ENCODE assay signal across 23 cellular contexts in the genomic region with DNA sequence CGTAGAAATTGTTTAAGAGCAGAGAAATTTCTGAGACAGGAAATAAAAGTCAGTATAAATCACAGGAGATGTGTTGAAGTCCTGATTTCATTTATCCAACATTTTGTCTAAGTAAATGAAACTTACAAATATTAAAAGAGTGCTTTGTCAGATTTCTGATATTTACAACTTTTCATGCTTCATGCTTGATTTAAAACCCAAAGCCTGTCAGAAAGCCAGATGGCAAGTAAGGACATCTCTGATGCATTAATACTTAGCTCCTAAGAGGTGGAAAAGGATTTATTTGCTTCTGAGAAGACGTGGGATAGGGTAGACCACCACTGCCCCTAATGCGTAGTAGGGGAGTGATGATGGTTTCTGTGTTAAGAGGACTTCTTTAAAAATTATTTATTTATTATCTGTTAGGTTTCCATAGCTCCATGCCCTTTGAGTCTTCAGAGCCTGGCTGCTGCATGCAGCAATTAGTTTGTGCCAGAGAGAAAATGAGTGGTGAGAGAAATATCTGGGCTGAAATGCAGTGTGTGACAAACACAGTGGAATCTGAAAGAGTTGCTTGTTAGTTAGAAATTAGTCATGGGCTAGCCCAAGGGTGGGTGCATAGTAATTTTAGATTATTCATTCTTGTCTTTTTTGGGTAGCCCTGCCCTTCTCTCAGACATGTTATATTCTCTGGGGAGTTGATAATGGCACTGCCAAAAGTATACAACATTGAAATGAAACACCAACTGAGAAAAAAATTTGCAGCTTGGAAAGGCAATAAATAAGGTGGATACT.
DNase-seq lines count a peak whose midpoint lies in the region; ATAC-seq and TF ChIP-seq lines count a peak whose summit lies in the region.
"Had no signal": no experiment of that assay in that cellular context is flagged by ENCODE, and none has a peak within 500 bp of the region (broad histone marks: within the 10 kb centered on the region; RNA-seq: fewer than 3 reads in every experiment).

No MANE protein-coding gene starts in this region.

- peak; percentile 77 for ATAC-seq in omental fat pad (ENCODE audit: low FRiP score)
- no peak for ATAC-seq in activated naive CD8-positive, alpha-beta T cell treated with anti-CD3 and anti-CD28 coated beads, Interleukin-2, amount 50 U/mL, for 24 hours
- ATAC-seq: activated CD4-positive, CD25-positive, alpha-beta regulatory T cell treated with anti-CD3 and anti-CD28 coated beads, Interleukin-2, amount 50 U/mL, for 24 hours; activated naive CD4-positive, alpha-beta T cell treated with anti-CD3 and anti-CD28 coated beads, Interleukin-2, amount 50 U/mL, for 72 hours; activated T-cell treated with anti-CD3 and anti-CD28 coated beads, Interleukin-2, amount 50 U/mL, for 72 hours; gastroesophageal sphincter had no signal

- TF ChIP-seq CTCF in brain (conservative IDR thresholded peaks at IDR 0.05) (no peak), omental fat pad (IDR thresholded peaks at IDR 0.05) (no peak)

- H3K4me3 Mint-ChIP-seq in brain: peak overlapping the region in 3 of 5 experiments; percentile 0 to 36 (median 0)
- no peak overlapping the region for H3K4me3 Mint-ChIP-seq in activated naive CD8-positive, alpha-beta T cell treated with anti-CD3 and anti-CD28 coated beads, Interleukin-2, amount 50 U/mL, for 24 hours
- H3K4me3 Mint-ChIP-seq: activated T-cell treated with anti-CD3 and anti-CD28 coated beads, Interleukin-2, amount 50 U/mL, for 72 hours; mesothelial cell of epicardium; neural progenitor cell had no signal

- H3K4me1 Mint-ChIP-seq in brain: peaks cover 46% of the 10 kb centered on the region
- H3K4me1 Mint-ChIP-seq in activated naive CD8-positive, alpha-beta T cell treated with anti-CD3 and anti-CD28 coated beads, Interleukin-2, amount 50 U/mL, for 24 hours: no peaks in the 10 kb centered on the region
- H3K4me1 Mint-ChIP-seq: mesothelial cell of epicardium had no signal

- DNase-seq in NCI-H1417 (lab: John Stamatoyannopoulos, UW) (peak; percentile 12 to 40 (median 12)), NCI-H1417 treated with DMSO at 0.1 percent for 48 hours (lab: John Stamatoyannopoulos, UW) (no peak), NCI-H446 treated with DMSO at 0.1 percent for 48 hours (lab: John Stamatoyannopoulos, UW) (peak; percentile 22), omental fat pad (ENCODE audit: low spot score) (no peak), NCI-H1105 treated with DMSO at 0.1 percent for 48 hours (lab: John Stamatoyannopoulos, UW) (no peak), MV-4-11 (lab: John Stamatoyannopoulos, UW) (no peak)
- DNase-seq in activated naive CD8-positive, alpha-beta T cell treated with anti-CD3 and anti-CD28 coated beads, Interleukin-2, amount 50 U/mL, for 24 hours: no peak
- DNase-seq: activated CD8-positive, alpha-beta memory T cell treated with anti-CD3 and anti-CD28 coated beads for 24 hours; activated T-cell treated with anti-CD3 and anti-CD28 coated beads, Interleukin-2, amount 50 U/mL, for 72 hours; C1 segment of cervical spinal cord; dermis blood vessel endothelial cell; NCI-H2029; NCI-H526; OCI-M1; spleen; stimulated activated CD8-positive, alpha-beta memory T cell treated with anti-CD3 and anti-CD28 coated beads, Interleukin-4, amount 100 ng/mL, for 48 hours; T1000 had no signal

- peak overlapping the region; percentile 14 to 80 (median 54) for H3K27ac Mint-ChIP-seq in brain
- no peak overlapping the region for H3K27ac Mint-ChIP-seq in activated naive CD8-positive, alpha-beta T cell treated with anti-CD3 and anti-CD28 coated beads, Interleukin-2, amount 50 U/mL, for 24 hours
- H3K27ac Mint-ChIP-seq: activated naive CD4-positive, alpha-beta T cell treated with anti-CD3 and anti-CD28 coated beads, Interleukin-2, amount 50 U/mL, for 72 hours; activated T-cell treated with anti-CD3 and anti-CD28 coated beads, Interleukin-2, amount 50 U/mL, for 72 hours; mesothelial cell of epicardium; neural progenitor cell had no signal

- no peaks in the 10 kb centered on the region for H3K36me3 Mint-ChIP-seq in brain
- H3K36me3 Mint-ChIP-seq in activated naive CD8-positive, alpha-beta T cell treated with anti-CD3 and anti-CD28 coated beads, Interleukin-2, amount 50 U/mL, for 24 hours (ENCODE audit: low read depth): no peaks in the 10 kb centered on the region
- H3K36me3 Mint-ChIP-seq: activated naive CD4-positive, alpha-beta T cell treated with anti-CD3 and anti-CD28 coated beads, Interleukin-2, amount 50 U/mL, for 72 hours; mesothelial cell of epicardium; neural progenitor cell had no signal

- no peaks in the 10 kb centered on the region for H3K27me3 Mint-ChIP-seq in brain
- no peaks in the 10 kb centered on the region for H3K27me3 Mint-ChIP-seq in activated naive CD8-positive, alpha-beta T cell treated with anti-CD3 and anti-CD28 coated beads, Interleukin-2, amount 50 U/mL, for 24 hours

- peaks cover 0 to 3% (median 0%) of the 10 kb centered on the region in 5 experiments for H3K9me3 Mint-ChIP-seq in brain
- peaks cover 7% of the 10 kb centered on the region for H3K9me3 Mint-ChIP-seq in activated naive CD8-positive, alpha-beta T cell treated with anti-CD3 and anti-CD28 coated beads, Interleukin-2, amount 50 U/mL, for 24 hours
- H3K9me3 Mint-ChIP-seq: activated naive CD4-positive, alpha-beta T cell treated with anti-CD3 and anti-CD28 coated beads, Interleukin-2, amount 50 U/mL, for 72 hours; activated T-cell treated with anti-CD3 and anti-CD28 coated beads, Interleukin-2, amount 50 U/mL, for 72 hours; mesothelial cell of epicardium; neural progenitor cell had no signal

Comparison
In these comparisons a context has a peak if more than half of its experiments do, and no peak if none do; other contexts are left out.
1. DNase-seq: peak in NCI-H1417 (3 of 3) and NCI-H446 treated with DMSO at 0.1 percent for 48 hours (single experiment); none in NCI-H1417 treated with DMSO at 0.1 percent for 48 hours (single experiment), omental fat pad (single experiment), NCI-H1105 treated with DMSO at 0.1 percent for 48 hours (single experiment), activated naive CD8-positive, alpha-beta T cell treated with anti-CD3 and anti-CD28 coated beads, Interleukin-2, amount 50 U/mL, for 24 hours (single experiment) and MV-4-11 (single experiment).